8 cellular contexts compared by ENCODE assay signal in the genomic region with DNA sequence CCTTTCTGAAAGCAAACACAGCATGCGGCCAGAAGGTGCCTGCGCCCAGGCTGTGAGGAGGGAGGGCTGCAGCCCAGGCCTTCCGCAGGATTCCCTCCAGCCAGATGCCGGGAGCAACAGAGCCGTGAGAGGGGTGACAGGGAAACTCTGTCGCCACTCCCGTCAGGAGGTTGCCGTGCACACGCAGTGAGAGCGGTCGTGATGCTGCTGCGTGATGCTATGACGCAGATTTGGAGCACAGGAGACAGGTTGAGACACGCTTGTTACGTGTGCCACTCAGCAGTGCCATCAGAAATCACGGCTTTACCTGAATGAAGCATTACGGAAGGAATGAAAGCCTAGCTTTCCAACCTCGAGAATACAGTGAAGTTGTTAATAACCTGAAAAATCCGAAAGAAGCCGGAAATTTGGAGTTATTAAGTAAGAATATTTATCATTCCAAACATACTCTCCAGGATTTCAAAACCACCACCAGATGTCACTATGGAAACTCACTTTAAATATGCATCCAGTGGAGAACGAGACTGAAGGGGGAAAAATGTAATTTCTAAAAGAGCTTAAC. TPM values are rescaled to one million over a fixed set of nuclear protein-coding genes. Genes with fewer than 3 reads are reported as not detected.
A peak's percentile ranks its signal among the peaks of the same experiment; 100 is the strongest.
DNase-seq lines count a peak whose midpoint lies in the region; ATAC-seq and TF ChIP-seq lines count a peak whose summit lies in the region.

No MANE protein-coding gene starts in this region.

- no peaks in the 10 kb centered on the region for H3K79me2 ChIP-seq in Karpas-422 (ENCODE audit: low read length)

- H3K4me3 ChIP-seq in Karpas-422 (ENCODE audit: low read length): no peak overlapping the region
- H3K4me3 ChIP-seq in cardiac fibroblast (replicated peaks in 1 of 2; ENCODE audit: low read depth in 2 of 2, low read length in 2 of 2): no peak overlapping the region

- H3K9me3 ChIP-seq in Karpas-422 (ENCODE audit: low read length): no peaks in the 10 kb centered on the region

- no peak overlapping the region for H3K27ac ChIP-seq in Karpas-422 (ENCODE audit: low read length)

- no peaks in the 10 kb centered on the region for H3K9me2 ChIP-seq in Karpas-422 (replicated peaks; ENCODE audit: insufficient read depth, low read length)

- TF ChIP-seq CTCF in cardiac fibroblast (IDR thresholded peaks at IDR 0.05; ENCODE audit: low read depth, low read length): peak; percentile 39

- no peak overlapping the region for H3K9ac ChIP-seq in Karpas-422 (ENCODE audit: low read length)

- no peaks in the 10 kb centered on the region for H3K27me3 ChIP-seq in Karpas-422 (ENCODE audit: low read length)

- DNase-seq in ACHN: peak; percentile 52
- peak; percentile 47 for DNase-seq in Karpas-422
- peak; percentile 82 to 83 for DNase-seq in cardiac fibroblast (ENCODE audit: low read depth in 2 of 2)
- peak; percentile 55 for DNase-seq in kidney tubule cell (ENCODE audit: low spot score)
- DNase-seq in activated CD8-positive, alpha-beta memory T cell treated with anti-CD3 and anti-CD28 coated beads, Interleukin-2, amount 50 U/mL, for 4 hours: no peak
- no peak for DNase-seq in KBM-7

- ATAC-seq in GM18519 (IDR thresholded peaks at IDR 0.05; ENCODE audit: low FRiP score, unreplicated experiment) (no peak), GM21526 (IDR thresholded peaks at IDR 0.05; ENCODE audit: low FRiP score, unreplicated experiment) (no peak)

- H3K4me2 ChIP-seq in Karpas-422 (ENCODE audit: low read depth, low read length, poor library complexity, severe bottlenecking): no peak overlapping the region

- H2AFZ ChIP-seq in Karpas-422 (ENCODE audit: low read length): no peak overlapping the region

- H4K20me1 ChIP-seq in Karpas-422 (ENCODE audit: insufficient read depth, low read depth, low read length): no peaks in the 10 kb centered on the region

- in situ Hi-C loops in ACHN (cut with HindIII; ENCODE audit: low pct_ligation_motif_present, low pct_unique_long_range_greater_than_20kb, low sequenced_read_pairs) (no loop called here), KBM-7 (cut with MboI; ENCODE audit: low pct_unique_long_range_greater_than_20kb, low sequenced_read_pairs) (no loop called here)

- no peaks in the 10 kb centered on the region for H3K4me1 ChIP-seq in Karpas-422 (ENCODE audit: low read length)

- no peaks in the 10 kb centered on the region for H3K36me3 ChIP-seq in Karpas-422 (ENCODE audit: insufficient read depth, low read length)

RNA-seq across cellular contexts. Expression of gene FAT1, which starts 54.4 kb away (rescaled TPM):
- 0.15 TPM in 1 of 2 replicates, not detected in the other for total RNA-seq in Karpas-422 (2014; rRNA removed; shearing (Covaris generic); ENCODE audit: low replicate concordance)

Comparison
In these comparisons a context has a peak if more than half of its experiments do, and no peak if none do; other contexts are left out.
1. DNase-seq: peak in ACHN (single experiment), Karpas-422 (single experiment), cardiac fibroblast (2 of 2) and kidney tubule cell (single experiment); none in activated CD8-positive, alpha-beta memory T cell treated with anti-CD3 and anti-CD28 coated beads, Interleukin-2, amount 50 U/mL, for 4 hours (single experiment) and KBM-7 (single experiment).